Comparison of ENCODE assay signal across 9 cellular contexts in the genomic region with DNA sequence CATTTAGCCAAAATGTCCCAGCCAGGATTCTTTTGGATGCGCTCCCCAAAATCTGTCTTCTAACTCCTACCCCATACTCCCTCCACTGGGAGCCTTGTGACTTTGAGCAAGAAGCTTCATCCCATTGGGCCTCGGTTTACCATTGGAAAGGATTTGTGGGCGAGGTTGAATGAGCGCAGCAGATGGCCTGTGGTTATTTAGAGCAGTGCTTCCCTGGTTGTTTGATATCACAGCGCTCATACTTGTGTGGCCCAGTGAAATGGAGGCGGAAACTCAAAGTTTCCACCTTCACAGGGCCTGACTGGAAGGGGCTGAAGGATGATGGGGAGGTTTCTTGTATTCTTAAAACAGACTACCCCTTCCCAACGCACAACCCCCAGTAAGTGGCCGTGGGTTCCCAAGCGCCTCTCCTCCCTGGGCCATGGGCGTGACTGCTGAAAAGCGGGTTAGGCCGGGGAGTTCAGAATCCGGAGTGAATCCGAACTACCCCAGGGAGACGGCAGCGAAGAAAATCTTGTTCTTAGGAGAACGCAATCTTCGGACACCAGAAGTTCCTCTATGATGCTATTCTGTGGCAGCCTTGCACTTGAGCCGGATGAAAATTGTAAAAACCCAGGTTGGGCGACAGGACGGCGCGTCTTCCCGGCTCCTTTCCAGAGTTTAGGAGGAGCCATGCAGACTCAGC. TPM values are rescaled to one million over a fixed set of nuclear protein-coding genes. Genes with fewer than 3 reads are reported as not detected.
DNase-seq lines count a peak whose midpoint lies in the region; ATAC-seq, FAIRE-seq and TF ChIP-seq lines count a peak whose summit lies in the region.
"Had no signal": no experiment of that assay in that cellular context is flagged by ENCODE, and none has a peak within 500 bp of the region (broad histone marks: within the 10 kb centered on the region; RNA-seq: fewer than 3 reads in every experiment).

No MANE protein-coding gene starts in this region.

- intact Hi-C loops in HepG2 (cut with micrococcal nuclease; ENCODE audit: unreplicated experiment): no loop called here

- POLR2A ChIA-PET in HepG2 (lab: Yijun Ruan, JAX): interaction anchor here (0.8 to 4.2 kb wide), 28 partner anchors 9 to 813 kb away, joined by 3 to 118 read pairs (median 7); a partner anchor contains a TSS

- no peaks in the 10 kb centered on the region for H3K27me3 Mint-ChIP-seq in activated CD8-positive, alpha-beta memory T cell treated with anti-CD3 and anti-CD28 coated beads, Interleukin-2, amount 10 ng/mL, durations not matched to agents 7 days and 5 days

- peak overlapping the region; percentile 86 for H3K4me3 Mint-ChIP-seq in activated CD8-positive, alpha-beta memory T cell treated with anti-CD3 and anti-CD28 coated beads, Interleukin-2, amount 10 ng/mL, durations not matched to agents 7 days and 5 days

- H3K27me3 ChIP-seq in HepG2 (ENCODE audit: control insufficient read depth in 1 of 2, insufficient read depth in 2 of 2, low read length in 2 of 2) (no peaks in the 10 kb centered on the region; a peak in 1 of 5 replicates), tibial nerve (no peaks in the 10 kb centered on the region)

- H3K4me3 ChIP-seq in astrocyte of the spinal cord (ENCODE audit: low read depth, low read length) (peak overlapping the region; percentile 97), HepG2 (replicated peaks in 1 of 3; ENCODE audit: insufficient read depth in 1 of 3, low read depth in 2 of 3, low read length in 3 of 3) (peak overlapping the region; percentile 79 to 100 (median 89)), tibial nerve (peak overlapping the region; percentile 86 to 98 (median 91))

- H3K4me1 Mint-ChIP-seq in activated CD8-positive, alpha-beta memory T cell treated with anti-CD3 and anti-CD28 coated beads, Interleukin-2, amount 10 ng/mL, durations not matched to agents 7 days and 5 days: peaks cover 54% of the 10 kb centered on the region

- H2AFZ ChIP-seq in HepG2 (ENCODE audit: low read length): no peak overlapping the region

- H3K36me3 Mint-ChIP-seq in activated CD8-positive, alpha-beta memory T cell treated with anti-CD3 and anti-CD28 coated beads, Interleukin-2, amount 10 ng/mL, durations not matched to agents 7 days and 5 days: peaks cover 53% of the 10 kb centered on the region

- FAIRE-seq in HepG2 (lab: Jason Lieb, UNC): no peak

- peaks cover 41% of the 10 kb centered on the region for H4K20me1 ChIP-seq in HepG2 (ENCODE audit: insufficient read depth, low read length)

- BruUV-seq in HepG2 (replicated peaks; lab: Mats Ljungman, UMichigan): TSS peak; percentile 93

- WGBS in HepG2 (ENCODE audit: low lambda C conversion rate): 16% methylated on average over 15 of the region's 24 CpGs
- 9% methylated on average over 22 to 24 of the region's 24 CpGs for WGBS in tibial nerve, 2 donors

- peaks cover 45% of the 10 kb centered on the region for H3K79me2 ChIP-seq in HepG2 (ENCODE audit: insufficient read depth, low read length)

- no peak for ATAC-seq in activated CD8-positive, alpha-beta memory T cell treated with anti-CD3 and anti-CD28 coated beads, Interleukin-2, amount 10 ng/mL, durations not matched to agents 7 days and 5 days
- ATAC-seq in HepG2 (peak; percentile 6), GM18511 (IDR thresholded peaks at IDR 0.05; ENCODE audit: unreplicated experiment) (no peak), HG02623 (IDR thresholded peaks at IDR 0.05; ENCODE audit: unreplicated experiment) (no peak)

- H3K36me3 ChIP-seq in HepG2 (replicated peaks in 1 of 2; ENCODE audit: control insufficient read depth in 1 of 2, insufficient read depth in 2 of 2, low read length in 2 of 2): peaks cover 27 to 49% of the 10 kb centered on the region in 2 experiments
- H3K36me3 ChIP-seq in tibial nerve: peaks cover 0 to 62% (median 20%) of the 10 kb centered on the region in 3 donors

- CTCF ChIA-PET in activated CD8-positive, alpha-beta memory T cell treated with anti-CD3 and anti-CD28 coated beads, Interleukin-2, amount 10 ng/mL, durations not matched to agents 7 days and 5 days (lab: Charles Lee): interaction anchor here (0.7 to 5.9 kb wide), 17 partner anchors 9 to 505 kb away, joined by 3 to 53 read pairs (median 5); a partner anchor contains a TSS
- CTCF ChIA-PET in HepG2 (lab: Yijun Ruan, JAX; ENCODE audit: low intra/inter-chr PET ratio, low total read pairs): interaction anchor here (1.7 kb wide), 1 partner anchor 22 kb away, joined by 5 read pairs; no protein-coding TSS in a partner anchor

- H3K4me2 ChIP-seq in HepG2 (ENCODE audit: low read depth, low read length): peak overlapping the region; percentile 98

- no peaks in the 10 kb centered on the region for H3K9me3 ChIP-seq in HepG2 (ENCODE audit: low read length)
- H3K9me3 ChIP-seq in tibial nerve: no peaks in the 10 kb centered on the region

- H3K27ac Mint-ChIP-seq in activated CD8-positive, alpha-beta memory T cell treated with anti-CD3 and anti-CD28 coated beads, Interleukin-2, amount 10 ng/mL, durations not matched to agents 7 days and 5 days: peak overlapping the region; percentile 94

- peak in 1 of 2 experiments; percentile 68; a peak in 2 of 4 replicates for TF ChIP-seq POLR2A in HepG2 (IDR thresholded peaks at IDR 0.05; ENCODE audit: insufficient read depth in 1 of 2, low read depth in 2 of 2, low read length in 2 of 2)
- no peak for TF ChIP-seq POLR2A in tibial nerve (IDR thresholded peaks at IDR 0.05)

- TF ChIP-seq RAD21 in HepG2 (CRISPR knock-in tag; IDR thresholded peaks at IDR 0.05): no peak

- peak overlapping the region; percentile 100 for H3K27ac ChIP-seq in HepG2 (ENCODE audit: extremely low read length, insufficient read depth, low read length)
- H3K27ac ChIP-seq in tibial nerve: peak overlapping the region; percentile 97 to 100 (median 98)

- DNase-seq in activated CD8-positive, alpha-beta memory T cell treated with anti-CD3 and anti-CD28 coated beads, Interleukin-2, amount 10 ng/mL, durations not matched to agents 7 days and 5 days: no peak
- DNase-seq in activated CD8-positive, alpha-beta memory T cell treated with anti-CD3 and anti-CD28 coated beads for 24 hours: no peak
- DNase-seq in NCI-H2171 treated with DMSO at 0.1 percent for 48 hours (lab: John Stamatoyannopoulos, UW) (peak; percentile 75), astrocyte of the spinal cord (ENCODE audit: low read depth, low spot score) (peak; percentile 64), HepG2 (ENCODE audit: low spot score) (no peak), tibial nerve (ENCODE audit: low spot score in 2 of 2) (no peak)

- H3K9me3 Mint-ChIP-seq in activated CD8-positive, alpha-beta memory T cell treated with anti-CD3 and anti-CD28 coated beads, Interleukin-2, amount 10 ng/mL, durations not matched to agents 7 days and 5 days (ENCODE audit: low read depth): no peaks in the 10 kb centered on the region

- H3K9ac ChIP-seq in HepG2 (ENCODE audit: insufficient read depth, low read depth, low read length): peak overlapping the region; percentile 100

- no peak for TF ChIP-seq EP300 in HepG2 (IDR thresholded peaks at IDR 0.05; ENCODE audit: low read depth in 2 of 2, low read length in 2 of 2)
- TF ChIP-seq EP300 in HepG2 (CRISPR knock-in tag; IDR thresholded peaks at IDR 0.05; ENCODE audit: borderline replicate concordance): no peak
- TF ChIP-seq EP300 in tibial nerve (IDR thresholded peaks at IDR 0.05): no peak

- in situ Hi-C loops in astrocyte of the spinal cord (cut with HindIII; ENCODE audit: low sequenced_read_pairs) (no loop called here), HepG2 (cut with HindIII; ENCODE audit: extremely low pct_ligation_motif_present, low pct_unique_long_range_greater_than_20kb) (no loop called here)

- H3K4me1 ChIP-seq in HepG2 (ENCODE audit: insufficient read depth, low read length) (peaks cover 44% of the 10 kb centered on the region), tibial nerve (peaks cover 0 to 51% (median 41%) of the 10 kb centered on the region in 4 donors)

- TF ChIP-seq CTCF in astrocyte of the spinal cord (IDR thresholded peaks at IDR 0.05; ENCODE audit: low read depth, low read length): no peak
- no peak for TF ChIP-seq CTCF in HepG2 (CRISPR knock-in tag; IDR thresholded peaks at IDR 0.05)
- TF ChIP-seq CTCF in tibial nerve (IDR thresholded peaks at IDR 0.05): no peak

RNA-seq across cellular contexts. Expression of a gene that starts 1.2 kb away (rescaled TPM):
- 100 to 1,000 TPM; 365 to 501 TPM for total RNA-seq in activated CD8-positive, alpha-beta memory T cell treated with anti-CD3 and anti-CD28 coated beads, Interleukin-2, amount 10 ng/mL, durations not matched to agents 7 days and 5 days
- total RNA-seq in HepG2 (2016; rRNA removed; fragmentation: Illumina TruSeq; extraction: Trizol): 442 and 486 TPM in 2 replicates
- total RNA-seq in HepG2 (2016; cell fraction: cytosol; rRNA removed; fragmentation: Illumina TruSeq; extraction: Trizol; ENCODE audit: low read depth): 489 and 519 TPM in 2 replicates
- total RNA-seq in HepG2 (2016; cell fraction: insoluble cytoplasmic fraction; rRNA removed; fragmentation: Illumina TruSeq; extraction: Trizol): 409 and 471 TPM in 2 replicates
- 1,028 and 1,060 TPM in 2 replicates for total RNA-seq in HepG2 (2016; cell fraction: membrane; rRNA removed; fragmentation: Illumina TruSeq; extraction: Trizol)
- total RNA-seq in HepG2 (2016; cell fraction: nucleus; rRNA removed; fragmentation: Illumina TruSeq; extraction: Trizol): 286 and 328 TPM in 2 replicates
- 1,157 and 1,297 TPM in 2 replicates for polyA plus RNA-seq in HepG2 (2011; rRNA removed)
- polyA plus RNA-seq in HepG2 (2011; cell fraction: cytosol; rRNA removed): 1,218 and 1,254 TPM in 2 replicates
- 1,279 and 1,395 TPM in 2 replicates for polyA plus RNA-seq in HepG2 (2011; cell fraction: nucleus; rRNA removed)
- polyA plus RNA-seq in HepG2 (2012): 465 and 610 TPM in 2 replicates
- 745 and 811 TPM in 2 replicates for polyA plus RNA-seq in HepG2 (2016; cell fraction: cytosol; fragmentation: Illumina TruSeq; extraction: Trizol; ENCODE audit: low read depth)
- 563 and 623 TPM in 2 replicates for polyA plus RNA-seq in HepG2 (2016; cell fraction: insoluble cytoplasmic fraction; fragmentation: Illumina TruSeq; extraction: Trizol; ENCODE audit: low read depth)
- 1,265 and 1,282 TPM in 2 replicates for polyA plus RNA-seq in HepG2 (2016; cell fraction: membrane; fragmentation: Illumina TruSeq; extraction: Trizol; ENCODE audit: low read depth)
- 710 and 725 TPM in 2 replicates for polyA plus RNA-seq in HepG2 (2016; cell fraction: nucleus; fragmentation: Illumina TruSeq; extraction: Trizol; ENCODE audit: insufficient read depth, low read depth)
- 242 and 314 TPM in 2 replicates for polyA minus RNA-seq in HepG2 (2011; rRNA and poly(A)+ RNA removed; ENCODE audit: low replicate concordance)
- polyA minus RNA-seq in HepG2 (2011; cell fraction: cytosol; rRNA and poly(A)+ RNA removed): 175 and 193 TPM in 2 replicates
- 213 and 242 TPM in 2 replicates for polyA minus RNA-seq in HepG2 (2011; cell fraction: nucleus; rRNA and poly(A)+ RNA removed)
- total RNA-seq in tibial nerve: 100 to 1,000 TPM; 347 to 405 (median 390) TPM

RNA-seq across cellular contexts. Expression of a gene that starts 13.4 kb away (rescaled TPM):
- total RNA-seq in activated CD8-positive, alpha-beta memory T cell treated with anti-CD3 and anti-CD28 coated beads, Interleukin-2, amount 10 ng/mL, durations not matched to agents 7 days and 5 days: 10 to 100 TPM; 64.8 to 81.6 TPM
- total RNA-seq in HepG2 (2016; rRNA removed; fragmentation: Illumina TruSeq; extraction: Trizol) (81.3 and 88.2 TPM in 2 replicates), tibial nerve (100 to 1,000 TPM; 178 to 206 (median 197) TPM)
- total RNA-seq in HepG2 (2016; cell fraction: cytosol; rRNA removed; fragmentation: Illumina TruSeq; extraction: Trizol; ENCODE audit: low read depth): 128 and 142 TPM in 2 replicates
- 77.0 and 92.6 TPM in 2 replicates for total RNA-seq in HepG2 (2016; cell fraction: insoluble cytoplasmic fraction; rRNA removed; fragmentation: Illumina TruSeq; extraction: Trizol)
- 138 and 159 TPM in 2 replicates for total RNA-seq in HepG2 (2016; cell fraction: membrane; rRNA removed; fragmentation: Illumina TruSeq; extraction: Trizol)
- total RNA-seq in HepG2 (2016; cell fraction: nucleus; rRNA removed; fragmentation: Illumina TruSeq; extraction: Trizol): 32.9 and 36.8 TPM in 2 replicates
- polyA plus RNA-seq in HepG2 (2011; rRNA removed): 44.3 and 47.8 TPM in 2 replicates
- 48.9 and 72.7 TPM in 2 replicates for polyA plus RNA-seq in HepG2 (2011; cell fraction: cytosol; rRNA removed)
- 39.6 and 43.4 TPM in 2 replicates for polyA plus RNA-seq in HepG2 (2011; cell fraction: nucleus; rRNA removed)
- polyA plus RNA-seq in HepG2 (2012): 22.5 and 32.4 TPM in 2 replicates
- 155 and 179 TPM in 2 replicates for polyA plus RNA-seq in HepG2 (2016; cell fraction: cytosol; fragmentation: Illumina TruSeq; extraction: Trizol; ENCODE audit: low read depth)
- polyA plus RNA-seq in HepG2 (2016; cell fraction: insoluble cytoplasmic fraction; fragmentation: Illumina TruSeq; extraction: Trizol; ENCODE audit: low read depth): 84.3 and 101 TPM in 2 replicates
- polyA plus RNA-seq in HepG2 (2016; cell fraction: membrane; fragmentation: Illumina TruSeq; extraction: Trizol; ENCODE audit: low read depth): 130 and 146 TPM in 2 replicates
- 72.3 and 78.7 TPM in 2 replicates for polyA plus RNA-seq in HepG2 (2016; cell fraction: nucleus; fragmentation: Illumina TruSeq; extraction: Trizol; ENCODE audit: insufficient read depth, low read depth)
- 8.8 and 14.5 TPM in 2 replicates for polyA minus RNA-seq in HepG2 (2011; rRNA and poly(A)+ RNA removed; ENCODE audit: low replicate concordance)
- 7.8 and 8.0 TPM in 2 replicates for polyA minus RNA-seq in HepG2 (2011; cell fraction: cytosol; rRNA and poly(A)+ RNA removed)
- polyA minus RNA-seq in HepG2 (2011; cell fraction: nucleus; rRNA and poly(A)+ RNA removed): 12.2 and 13.9 TPM in 2 replicates

RNA-seq across cellular contexts. Expression of a gene that starts 17.0 kb away (rescaled TPM):
- total RNA-seq in activated CD8-positive, alpha-beta memory T cell treated with anti-CD3 and anti-CD28 coated beads, Interleukin-2, amount 10 ng/mL, durations not matched to agents 7 days and 5 days: 10 to 100 TPM; 40.6 to 45.7 TPM
- total RNA-seq in HepG2 (2016; rRNA removed; fragmentation: Illumina TruSeq; extraction: Trizol) (34.8 and 41.4 TPM in 2 replicates), tibial nerve (10 to 100 TPM; 18.0 to 38.2 (median 26.9) TPM)
- 5.5 and 6.5 TPM in 2 replicates for total RNA-seq in HepG2 (2016; cell fraction: cytosol; rRNA removed; fragmentation: Illumina TruSeq; extraction: Trizol; ENCODE audit: low read depth)
- 33.7 and 36.8 TPM in 2 replicates for total RNA-seq in HepG2 (2016; cell fraction: insoluble cytoplasmic fraction; rRNA removed; fragmentation: Illumina TruSeq; extraction: Trizol)
- 22.9 and 23.9 TPM in 2 replicates for total RNA-seq in HepG2 (2016; cell fraction: membrane; rRNA removed; fragmentation: Illumina TruSeq; extraction: Trizol)
- total RNA-seq in HepG2 (2016; cell fraction: nucleus; rRNA removed; fragmentation: Illumina TruSeq; extraction: Trizol): 26.2 and 27.8 TPM in 2 replicates
- 21.7 and 22.3 TPM in 2 replicates for polyA plus RNA-seq in HepG2 (2011; rRNA removed)
- 19.7 and 20.6 TPM in 2 replicates for polyA plus RNA-seq in HepG2 (2011; cell fraction: cytosol; rRNA removed)
- polyA plus RNA-seq in HepG2 (2011; cell fraction: nucleus; rRNA removed): 24.5 and 25.2 TPM in 2 replicates
- 28.6 and 29.6 TPM in 2 replicates for polyA plus RNA-seq in HepG2 (2012)
- polyA plus RNA-seq in HepG2 (2016; cell fraction: cytosol; fragmentation: Illumina TruSeq; extraction: Trizol; ENCODE audit: low read depth): 2.6 and 3.1 TPM in 2 replicates
- polyA plus RNA-seq in HepG2 (2016; cell fraction: insoluble cytoplasmic fraction; fragmentation: Illumina TruSeq; extraction: Trizol; ENCODE audit: low read depth): 31.2 and 35.5 TPM in 2 replicates
- polyA plus RNA-seq in HepG2 (2016; cell fraction: membrane; fragmentation: Illumina TruSeq; extraction: Trizol; ENCODE audit: low read depth): 11.4 and 11.8 TPM in 2 replicates
- 32.6 and 32.8 TPM in 2 replicates for polyA plus RNA-seq in HepG2 (2016; cell fraction: nucleus; fragmentation: Illumina TruSeq; extraction: Trizol; ENCODE audit: insufficient read depth, low read depth)
- 36.4 and 63.8 TPM in 2 replicates for polyA minus RNA-seq in HepG2 (2011; rRNA and poly(A)+ RNA removed; ENCODE audit: low replicate concordance)
- 19.3 and 21.8 TPM in 2 replicates for polyA minus RNA-seq in HepG2 (2011; cell fraction: cytosol; rRNA and poly(A)+ RNA removed)
- polyA minus RNA-seq in HepG2 (2011; cell fraction: nucleus; rRNA and poly(A)+ RNA removed): 27.2 and 33.9 TPM in 2 replicates

RNA-seq across cellular contexts. Expression of a gene that starts 51.4 kb away (rescaled TPM):
- total RNA-seq in activated CD8-positive, alpha-beta memory T cell treated with anti-CD3 and anti-CD28 coated beads, Interleukin-2, amount 10 ng/mL, durations not matched to agents 7 days and 5 days: 1 to 10 TPM in 1 of 2 experiments, under 1 TPM in 1; 0.30 to 1.8 TPM
- total RNA-seq in HepG2 (2016; rRNA removed; fragmentation: Illumina TruSeq; extraction: Trizol) (not detected in 2 replicates), tibial nerve (under 1 TPM; 0.42 to 0.78 (median 0.52) TPM)
- total RNA-seq in HepG2 (2016; cell fraction: cytosol; rRNA removed; fragmentation: Illumina TruSeq; extraction: Trizol; ENCODE audit: low read depth): not detected in 2 replicates
- not detected in 2 replicates for total RNA-seq in HepG2 (2016; cell fraction: insoluble cytoplasmic fraction; rRNA removed; fragmentation: Illumina TruSeq; extraction: Trizol)
- not detected in 2 replicates for total RNA-seq in HepG2 (2016; cell fraction: membrane; rRNA removed; fragmentation: Illumina TruSeq; extraction: Trizol)
- total RNA-seq in HepG2 (2016; cell fraction: nucleus; rRNA removed; fragmentation: Illumina TruSeq; extraction: Trizol): not detected in 2 replicates
- polyA plus RNA-seq in HepG2 (2011; rRNA removed): not detected in 2 replicates
- not detected in 2 replicates for polyA plus RNA-seq in HepG2 (2011; cell fraction: cytosol; rRNA removed)
- polyA plus RNA-seq in HepG2 (2011; cell fraction: nucleus; rRNA removed): 0.02 TPM in 2 replicates
- 0.03 TPM in 1 of 2 replicates, not detected in the other for polyA plus RNA-seq in HepG2 (2012)
- polyA plus RNA-seq in HepG2 (2016; cell fraction: cytosol; fragmentation: Illumina TruSeq; extraction: Trizol; ENCODE audit: low read depth): not detected in 2 replicates
- polyA plus RNA-seq in HepG2 (2016; cell fraction: insoluble cytoplasmic fraction; fragmentation: Illumina TruSeq; extraction: Trizol; ENCODE audit: low read depth): not detected in 2 replicates
- polyA plus RNA-seq in HepG2 (2016; cell fraction: membrane; fragmentation: Illumina TruSeq; extraction: Trizol; ENCODE audit: low read depth): not detected in 2 replicates
- polyA plus RNA-seq in HepG2 (2016; cell fraction: nucleus; fragmentation: Illumina TruSeq; extraction: Trizol; ENCODE audit: insufficient read depth, low read depth): not detected in 2 replicates
- 0.04 and 0.05 TPM in 2 replicates for polyA minus RNA-seq in HepG2 (2011; rRNA and poly(A)+ RNA removed; ENCODE audit: low replicate concordance)
- not detected in 2 replicates for polyA minus RNA-seq in HepG2 (2011; cell fraction: cytosol; rRNA and poly(A)+ RNA removed)
- not detected in 2 replicates for polyA minus RNA-seq in HepG2 (2011; cell fraction: nucleus; rRNA and poly(A)+ RNA removed)
- total RNA-seq: glomerular endothelial cell had no signal

Comparison
In these comparisons a context has a peak if more than half of its experiments do, and no peak if none do; other contexts are left out.
1. DNase-seq: peak in NCI-H2171 treated with DMSO at 0.1 percent for 48 hours (single experiment) and astrocyte of the spinal cord (single experiment); none in activated CD8-positive, alpha-beta memory T cell treated with anti-CD3 and anti-CD28 coated beads, Interleukin-2, amount 10 ng/mL, durations not matched to agents 7 days and 5 days (single experiment), activated CD8-positive, alpha-beta memory T cell treated with anti-CD3 and anti-CD28 coated beads for 24 hours (single experiment), HepG2 (single experiment) and tibial nerve (0 of 2).
2. Peak in every context shown above with its lines, with median percentiles within 50 percentile points of each other: H3K4me3 ChIP-seq.